In genomic region chrX:132331000-132331399, GRCh38 we compare ENCODE assay signal across 1 cellular context.
TF ChIP-seq lines count a peak whose summit lies in the region.

No MANE protein-coding gene starts in this region.

TF ChIP-seq in HepG2, 621 proteins besides CTCF, POLR2A, EP300 and RAD21 (continued from another document and continues in another):
- TF ChIP-seq, protein P1, sequence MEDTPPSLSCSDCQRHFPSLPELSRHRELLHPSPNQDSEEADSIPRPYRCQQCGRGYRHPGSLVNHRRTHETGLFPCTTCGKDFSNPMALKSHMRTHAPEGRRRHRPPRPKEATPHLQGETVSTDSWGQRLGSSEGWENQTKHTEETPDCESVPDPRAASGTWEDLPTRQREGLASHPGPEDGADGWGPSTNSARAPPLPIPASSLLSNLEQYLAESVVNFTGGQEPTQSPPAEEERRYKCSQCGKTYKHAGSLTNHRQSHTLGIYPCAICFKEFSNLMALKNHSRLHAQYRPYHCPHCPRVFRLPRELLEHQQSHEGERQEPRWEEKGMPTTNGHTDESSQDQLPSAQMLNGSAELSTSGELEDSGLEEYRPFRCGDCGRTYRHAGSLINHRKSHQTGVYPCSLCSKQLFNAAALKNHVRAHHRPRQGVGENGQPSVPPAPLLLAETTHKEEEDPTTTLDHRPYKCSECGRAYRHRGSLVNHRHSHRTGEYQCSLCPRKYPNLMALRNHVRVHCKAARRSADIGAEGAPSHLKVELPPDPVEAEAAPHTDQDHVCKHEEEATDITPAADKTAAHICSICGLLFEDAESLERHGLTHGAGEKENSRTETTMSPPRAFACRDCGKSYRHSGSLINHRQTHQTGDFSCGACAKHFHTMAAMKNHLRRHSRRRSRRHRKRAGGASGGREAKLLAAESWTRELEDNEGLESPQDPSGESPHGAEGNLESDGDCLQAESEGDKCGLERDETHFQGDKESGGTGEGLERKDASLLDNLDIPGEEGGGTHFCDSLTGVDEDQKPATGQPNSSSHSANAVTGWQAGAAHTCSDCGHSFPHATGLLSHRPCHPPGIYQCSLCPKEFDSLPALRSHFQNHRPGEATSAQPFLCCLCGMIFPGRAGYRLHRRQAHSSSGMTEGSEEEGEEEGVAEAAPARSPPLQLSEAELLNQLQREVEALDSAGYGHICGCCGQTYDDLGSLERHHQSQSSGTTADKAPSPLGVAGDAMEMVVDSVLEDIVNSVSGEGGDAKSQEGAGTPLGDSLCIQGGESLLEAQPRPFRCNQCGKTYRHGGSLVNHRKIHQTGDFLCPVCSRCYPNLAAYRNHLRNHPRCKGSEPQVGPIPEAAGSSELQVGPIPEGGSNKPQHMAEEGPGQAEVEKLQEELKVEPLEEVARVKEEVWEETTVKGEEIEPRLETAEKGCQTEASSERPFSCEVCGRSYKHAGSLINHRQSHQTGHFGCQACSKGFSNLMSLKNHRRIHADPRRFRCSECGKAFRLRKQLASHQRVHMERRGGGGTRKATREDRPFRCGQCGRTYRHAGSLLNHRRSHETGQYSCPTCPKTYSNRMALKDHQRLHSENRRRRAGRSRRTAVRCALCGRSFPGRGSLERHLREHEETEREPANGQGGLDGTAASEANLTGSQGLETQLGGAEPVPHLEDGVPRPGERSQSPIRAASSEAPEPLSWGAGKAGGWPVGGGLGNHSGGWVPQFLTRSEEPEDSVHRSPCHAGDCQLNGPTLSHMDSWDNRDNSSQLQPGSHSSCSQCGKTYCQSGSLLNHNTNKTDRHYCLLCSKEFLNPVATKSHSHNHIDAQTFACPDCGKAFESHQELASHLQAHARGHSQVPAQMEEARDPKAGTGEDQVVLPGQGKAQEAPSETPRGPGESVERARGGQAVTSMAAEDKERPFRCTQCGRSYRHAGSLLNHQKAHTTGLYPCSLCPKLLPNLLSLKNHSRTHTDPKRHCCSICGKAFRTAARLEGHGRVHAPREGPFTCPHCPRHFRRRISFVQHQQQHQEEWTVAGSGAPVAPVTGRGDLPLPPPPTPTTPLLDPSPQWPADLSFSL (CRISPR knock-in tag; IDR thresholded peaks at IDR 0.05): no peak
- TF ChIP-seq SIX4 (CRISPR knock-in tag; IDR thresholded peaks at IDR 0.05) (peak; percentile 75; the same call in 1 of the 2 replicates), MED8 (CRISPR knock-in tag; IDR thresholded peaks at IDR 0.05; ENCODE audit: insufficient replicate concordance) (peak; percentile 77), FOXJ3 (CRISPR knock-in tag; IDR thresholded peaks at IDR 0.05; ENCODE audit: borderline replicate concordance) (peak; percentile 93), ZNF224 (CRISPR knock-in tag; IDR thresholded peaks at IDR 0.05) (no peak), MIXL1 (CRISPR knock-in tag; IDR thresholded peaks at IDR 0.05) (peak; percentile 97), HOXD1 (CRISPR knock-in tag; IDR thresholded peaks at IDR 0.05) (peak; percentile 56; the same call in 1 of the 2 replicates), ZNF317 (CRISPR knock-in tag; IDR thresholded peaks at IDR 0.05) (peak; percentile 78), ZNF253 (CRISPR knock-in tag; IDR thresholded peaks at IDR 0.05; ENCODE audit: borderline replicate concordance) (no peak), FOXK2 (IDR thresholded peaks at IDR 0.05) (peak; percentile 73; the same call in 1 of the 2 replicates), ZNF703 (CRISPR knock-in tag; IDR thresholded peaks at IDR 0.05; ENCODE audit: borderline replicate concordance) (peak; percentile 42; the same call in 1 of the 2 replicates), ZNF335 (CRISPR knock-in tag; IDR thresholded peaks at IDR 0.05) (no peak), HNF4G (IDR thresholded peaks at IDR 0.05; ENCODE audit: borderline replicate concordance, low read depth, low read length) (peak; percentile 77), HNF4G (CRISPR knock-in tag; IDR thresholded peaks at IDR 0.05; ENCODE audit: borderline replicate concordance, low read depth) (no peak), ZNF607 (CRISPR knock-in tag; IDR thresholded peaks at IDR 0.05; ENCODE audit: borderline replicate concordance) (no peak), ZBTB7B (CRISPR knock-in tag; IDR thresholded peaks at IDR 0.05) (peak; percentile 91), SNAPC5 (CRISPR knock-in tag; IDR thresholded peaks at IDR 0.05; ENCODE audit: borderline replicate concordance) (no peak), JUNB (CRISPR knock-in tag; IDR thresholded peaks at IDR 0.05; ENCODE audit: borderline replicate concordance) (no peak), KMT2B (CRISPR knock-in tag; IDR thresholded peaks at IDR 0.05) (0 out of 2 replicates have a peak, but pooled peaks have one; percentile 21), NCOA2 (CRISPR knock-in tag; IDR thresholded peaks at IDR 0.05) (peak; percentile 98), ZNF512 (CRISPR knock-in tag; IDR thresholded peaks at IDR 0.05) (no peak), NFKBIZ (CRISPR knock-in tag; IDR thresholded peaks at IDR 0.05) (peak; percentile 63; the same call in 1 of the 2 replicates), ZMYM4 (CRISPR knock-in tag; IDR thresholded peaks at IDR 0.05) (peak; percentile 43), AFF4 (CRISPR knock-in tag; IDR thresholded peaks at IDR 0.05) (no peak), HDAC2 (CRISPR knock-in tag; IDR thresholded peaks at IDR 0.05) (peak; percentile 88), NFIC (IDR thresholded peaks at IDR 0.05; ENCODE audit: low read length) (peak; percentile 92), ETV5 (CRISPR knock-in tag; IDR thresholded peaks at IDR 0.05; ENCODE audit: borderline replicate concordance) (peak; percentile 86), KDM1A (CRISPR knock-in tag; IDR thresholded peaks at IDR 0.05) (peak; percentile 82; the same call in 1 of the 2 replicates), GATA4 (IDR thresholded peaks at IDR 0.05; ENCODE audit: borderline replicate concordance, low read depth) (peak; percentile 98), ELF3 (CRISPR knock-in tag; IDR thresholded peaks at IDR 0.05) (peak; percentile 58; the same call in 1 of the 2 replicates), TBL1XR1 (IDR thresholded peaks at IDR 0.05; ENCODE audit: borderline replicate concordance, low read length, partially characterized antibody) (peak; percentile 20), HNF4A (CRISPR knock-in tag; IDR thresholded peaks at IDR 0.05) (peak; percentile 82)
- TF ChIP-seq, protein P2, sequence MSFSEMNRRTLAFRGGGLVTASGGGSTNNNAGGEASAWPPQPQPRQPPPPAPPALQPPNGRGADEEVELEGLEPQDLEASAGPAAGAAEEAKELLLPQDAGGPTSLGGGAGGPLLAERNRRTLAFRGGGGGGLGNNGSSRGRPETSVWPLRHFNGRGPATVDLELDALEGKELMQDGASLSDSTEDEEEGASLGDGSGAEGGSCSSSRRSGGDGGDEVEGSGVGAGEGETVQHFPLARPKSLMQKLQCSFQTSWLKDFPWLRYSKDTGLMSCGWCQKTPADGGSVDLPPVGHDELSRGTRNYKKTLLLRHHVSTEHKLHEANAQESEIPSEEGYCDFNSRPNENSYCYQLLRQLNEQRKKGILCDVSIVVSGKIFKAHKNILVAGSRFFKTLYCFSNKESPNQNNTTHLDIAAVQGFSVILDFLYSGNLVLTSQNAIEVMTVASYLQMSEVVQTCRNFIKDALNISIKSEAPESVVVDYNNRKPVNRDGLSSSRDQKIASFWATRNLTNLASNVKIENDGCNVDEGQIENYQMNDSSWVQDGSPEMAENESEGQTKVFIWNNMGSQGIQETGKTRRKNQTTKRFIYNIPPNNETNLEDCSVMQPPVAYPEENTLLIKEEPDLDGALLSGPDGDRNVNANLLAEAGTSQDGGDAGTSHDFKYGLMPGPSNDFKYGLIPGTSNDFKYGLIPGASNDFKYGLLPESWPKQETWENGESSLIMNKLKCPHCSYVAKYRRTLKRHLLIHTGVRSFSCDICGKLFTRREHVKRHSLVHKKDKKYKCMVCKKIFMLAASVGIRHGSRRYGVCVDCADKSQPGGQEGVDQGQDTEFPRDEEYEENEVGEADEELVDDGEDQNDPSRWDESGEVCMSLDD (CRISPR knock-in tag; IDR thresholded peaks at IDR 0.05; ENCODE audit: borderline replicate concordance): no peak
- TF ChIP-seq, protein P3, sequence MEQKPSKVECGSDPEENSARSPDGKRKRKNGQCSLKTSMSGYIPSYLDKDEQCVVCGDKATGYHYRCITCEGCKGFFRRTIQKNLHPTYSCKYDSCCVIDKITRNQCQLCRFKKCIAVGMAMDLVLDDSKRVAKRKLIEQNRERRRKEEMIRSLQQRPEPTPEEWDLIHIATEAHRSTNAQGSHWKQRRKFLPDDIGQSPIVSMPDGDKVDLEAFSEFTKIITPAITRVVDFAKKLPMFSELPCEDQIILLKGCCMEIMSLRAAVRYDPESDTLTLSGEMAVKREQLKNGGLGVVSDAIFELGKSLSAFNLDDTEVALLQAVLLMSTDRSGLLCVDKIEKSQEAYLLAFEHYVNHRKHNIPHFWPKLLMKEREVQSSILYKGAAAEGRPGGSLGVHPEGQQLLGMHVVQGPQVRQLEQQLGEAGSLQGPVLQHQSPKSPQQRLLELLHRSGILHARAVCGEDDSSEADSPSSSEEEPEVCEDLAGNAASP (CRISPR knock-in tag; IDR thresholded peaks at IDR 0.05; ENCODE audit: borderline replicate concordance): peak; percentile 76; the same call in 1 of the 2 replicates
- TF ChIP-seq, protein P4, sequence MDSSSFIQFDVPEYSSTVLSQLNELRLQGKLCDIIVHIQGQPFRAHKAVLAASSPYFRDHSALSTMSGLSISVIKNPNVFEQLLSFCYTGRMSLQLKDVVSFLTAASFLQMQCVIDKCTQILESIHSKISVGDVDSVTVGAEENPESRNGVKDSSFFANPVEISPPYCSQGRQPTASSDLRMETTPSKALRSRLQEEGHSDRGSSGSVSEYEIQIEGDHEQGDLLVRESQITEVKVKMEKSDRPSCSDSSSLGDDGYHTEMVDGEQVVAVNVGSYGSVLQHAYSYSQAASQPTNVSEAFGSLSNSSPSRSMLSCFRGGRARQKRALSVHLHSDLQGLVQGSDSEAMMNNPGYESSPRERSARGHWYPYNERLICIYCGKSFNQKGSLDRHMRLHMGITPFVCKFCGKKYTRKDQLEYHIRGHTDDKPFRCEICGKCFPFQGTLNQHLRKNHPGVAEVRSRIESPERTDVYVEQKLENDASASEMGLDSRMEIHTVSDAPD (CRISPR knock-in tag; IDR thresholded peaks at IDR 0.05): no peak
- TF ChIP-seq, protein P5, sequence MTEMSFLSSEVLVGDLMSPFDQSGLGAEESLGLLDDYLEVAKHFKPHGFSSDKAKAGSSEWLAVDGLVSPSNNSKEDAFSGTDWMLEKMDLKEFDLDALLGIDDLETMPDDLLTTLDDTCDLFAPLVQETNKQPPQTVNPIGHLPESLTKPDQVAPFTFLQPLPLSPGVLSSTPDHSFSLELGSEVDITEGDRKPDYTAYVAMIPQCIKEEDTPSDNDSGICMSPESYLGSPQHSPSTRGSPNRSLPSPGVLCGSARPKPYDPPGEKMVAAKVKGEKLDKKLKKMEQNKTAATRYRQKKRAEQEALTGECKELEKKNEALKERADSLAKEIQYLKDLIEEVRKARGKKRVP (CRISPR knock-in tag; IDR thresholded peaks at IDR 0.05): peak in 1 of 2 experiments; percentile 65; a peak in 2 of 4 replicates
- TF ChIP-seq, protein P6, sequence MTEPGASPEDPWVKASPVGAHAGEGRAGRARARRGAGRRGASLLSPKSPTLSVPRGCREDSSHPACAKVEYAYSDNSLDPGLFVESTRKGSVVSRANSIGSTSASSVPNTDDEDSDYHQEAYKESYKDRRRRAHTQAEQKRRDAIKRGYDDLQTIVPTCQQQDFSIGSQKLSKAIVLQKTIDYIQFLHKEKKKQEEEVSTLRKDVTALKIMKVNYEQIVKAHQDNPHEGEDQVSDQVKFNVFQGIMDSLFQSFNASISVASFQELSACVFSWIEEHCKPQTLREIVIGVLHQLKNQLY (CRISPR knock-in tag; IDR thresholded peaks at IDR 0.05): 0 out of 2 replicates have a peak, but pooled peaks have one; percentile 23
